ENCODE assay signal across 8 cellular contexts in the genomic region with DNA sequence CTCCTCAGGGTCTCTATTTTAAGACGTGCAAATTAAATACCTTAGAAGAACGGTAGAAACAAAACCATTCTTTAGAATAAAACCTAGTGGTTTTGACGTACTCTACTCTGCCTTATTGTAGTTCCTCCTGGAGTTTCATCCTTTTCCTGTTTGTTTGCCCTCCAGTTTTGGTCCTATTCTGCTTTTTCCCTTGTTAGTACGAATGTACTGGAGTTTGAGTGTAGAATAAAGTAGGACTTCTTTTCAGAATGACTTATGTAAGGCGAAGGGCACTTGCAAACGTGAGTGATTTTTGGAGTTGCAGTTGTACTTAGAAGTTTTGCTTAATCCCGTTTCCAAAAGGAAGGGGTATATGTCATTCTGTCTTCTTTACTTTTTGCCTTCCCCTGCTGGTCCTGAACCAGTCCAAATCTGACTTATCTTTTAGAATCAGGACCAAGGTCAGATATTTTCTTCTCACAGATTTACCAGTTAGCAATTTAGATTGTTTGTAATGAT. TPM values are rescaled to one million over a fixed set of nuclear protein-coding genes. Genes with fewer than 3 reads are reported as not detected.
DNase-seq lines count a peak whose midpoint lies in the region; ATAC-seq and TF ChIP-seq lines count a peak whose summit lies in the region.

No MANE protein-coding gene starts in this region.

- TF ChIP-seq EP300 in gastroesophageal sphincter (IDR thresholded peaks at IDR 0.05) = no peak

- ATAC-seq in GM23338 = no peak
- no peak for ATAC-seq in gastroesophageal sphincter
- no peak for ATAC-seq in GM18498 (IDR thresholded peaks at IDR 0.05; ENCODE audit: unreplicated experiment)

- H4K20me1 ChIP-seq in GM23338 (replicated peaks; ENCODE audit: insufficient read depth) = peaks cover 19% of the 10 kb centered on the region

- no peak for DNase-seq in GM23338 (ENCODE audit: low spot score)
- DNase-seq in NCI-H1930 (lab: John Stamatoyannopoulos, UW) = no peak
- DNase-seq in activated gamma-delta T cell (lab: John Stamatoyannopoulos, UW) = no peak
- DNase-seq in NCI-H187 (lab: John Stamatoyannopoulos, UW) = no peak

- H3K36me3 Mint-ChIP-seq in GM23338 (ENCODE audit: low read depth) = no peaks in the 10 kb centered on the region

- H3K9ac ChIP-seq in skeletal muscle tissue (ENCODE audit: low read depth in 1 of 3, low read length in 3 of 3) = peak overlapping the region; percentile 93 to 98 (median 96)

- H3K4me1 ChIP-seq in GM23338 (ENCODE audit: insufficient read depth) = peaks cover 22% of the 10 kb centered on the region
- peaks cover 0 to 56% (median 6%) of the 10 kb centered on the region in 3 donors for H3K4me1 ChIP-seq in gastroesophageal sphincter
- peaks cover 17 to 22% (median 20%) of the 10 kb centered on the region in 3 donors for H3K4me1 ChIP-seq in skeletal muscle tissue (ENCODE audit: control insufficient read depth in 3 of 3, insufficient read depth in 3 of 3, low read length in 3 of 3)

- H3K9me2 ChIP-seq in GM23338 (ENCODE audit: insufficient read depth) = no peaks in the 10 kb centered on the region

- no peak overlapping the region for H2AFZ ChIP-seq in GM23338

- peak overlapping the region; percentile 86 for H3K4me2 ChIP-seq in GM23338

- H3K4me3 Mint-ChIP-seq in GM23338 = peak overlapping the region; percentile 86

- no peaks in the 10 kb centered on the region for H3K9me3 Mint-ChIP-seq in GM23338

- H3K4me3 ChIP-seq in GM23338 (peak overlapping the region; percentile 73), gastroesophageal sphincter (peak overlapping the region; percentile 88 to 90), skeletal muscle tissue (ENCODE audit: low read length in 3 of 3) (peak overlapping the region; percentile 75 to 92 (median 89))

- H3K9me3 ChIP-seq in gastroesophageal sphincter = no peaks in the 10 kb centered on the region
- no peaks in the 10 kb centered on the region for H3K9me3 ChIP-seq in skeletal muscle tissue (ENCODE audit: control insufficient read depth in 3 of 3, low read length in 3 of 3)

- peaks cover 20% of the 10 kb centered on the region for H3K27me3 Mint-ChIP-seq in GM23338 (ENCODE audit: insufficient read depth, low read depth, poor library complexity)

- TF ChIP-seq POLR2A in gastroesophageal sphincter (IDR thresholded peaks at IDR 0.05) = no peak

- no peaks in the 10 kb centered on the region for H3K36me3 ChIP-seq in GM23338 (ENCODE audit: insufficient read depth)
- H3K36me3 ChIP-seq in gastroesophageal sphincter = no peaks in the 10 kb centered on the region
- no peaks in the 10 kb centered on the region for H3K36me3 ChIP-seq in skeletal muscle tissue (ENCODE audit: control insufficient read depth in 3 of 3, insufficient read depth in 3 of 3, low read length in 3 of 3)

- 0 to 7% methylated on average over 4 to 7 of the region's 7 CpGs for WGBS in gastroesophageal sphincter (ENCODE audit: low coverage in 1 of 2), 2 donors

- peaks cover 23% of the 10 kb centered on the region for H3K4me1 Mint-ChIP-seq in GM23338

- TF ChIP-seq CTCF in GM23338 (conservative IDR thresholded peaks at IDR 0.05; ENCODE audit: low read depth in 2 of 2) = no peak
- TF ChIP-seq CTCF in VCaP (conservative IDR thresholded peaks at IDR 0.05) = no peak
- no peak for TF ChIP-seq CTCF in gastroesophageal sphincter (IDR thresholded peaks at IDR 0.05)

- peaks cover 41% of the 10 kb centered on the region for H3K79me2 ChIP-seq in GM23338 (replicated peaks; ENCODE audit: insufficient read depth)

- peaks cover 28% of the 10 kb centered on the region for H3K27me3 ChIP-seq in GM23338 (ENCODE audit: insufficient read depth)
- no peaks in the 10 kb centered on the region for H3K27me3 ChIP-seq in gastroesophageal sphincter
- no peaks in the 10 kb centered on the region for H3K27me3 ChIP-seq in skeletal muscle tissue (ENCODE audit: control insufficient read depth in 3 of 3, insufficient read depth in 3 of 3, low read length in 3 of 3)

- no peak overlapping the region for H3K27ac ChIP-seq in GM23338 (ENCODE audit: low read depth)
- peak overlapping the region; percentile 92 for H3K27ac ChIP-seq in VCaP
- peak overlapping the region; percentile 94 to 100 (median 98) for H3K27ac ChIP-seq in gastroesophageal sphincter
- peak overlapping the region; percentile 96 for H3K27ac ChIP-seq in skeletal muscle tissue (ENCODE audit: low read depth, low read length)

- H3K27ac Mint-ChIP-seq in GM23338 = no peak overlapping the region

- H3F3A ChIP-seq in GM23338 (replicated peaks; ENCODE audit: low read depth) = no peaks in the 10 kb centered on the region

TF ChIP-seq in GM23338, 12 proteins besides CTCF, POLR2A, EP300 and RAD21:
- no peak for TF ChIP-seq STAT1 (IDR thresholded peaks at IDR 0.05; ENCODE audit: unreplicated experiment)

RNA-seq across cellular contexts. Expression of a gene that starts 1.4 kb away (rescaled TPM):
- 6.6 and 6.7 TPM in 2 replicates for total RNA-seq in GM23338 (2014; rRNA removed; shearing (Covaris generic))
- polyA plus RNA-seq in GM23338 (2016; fragmentation: Nextera tagmentation; extraction: Ambion mirVana) = 2.3 and 2.6 TPM in 2 replicates
- total RNA-seq in gastroesophageal sphincter (10 to 100 TPM; 16.2 to 27.6 (median 20.9) TPM), skeletal muscle tissue (11.5 TPM)
